Comparison of ENCODE assay signal across 8 cellular contexts in genomic region chr5:10760976-10761841, GRCh38. TPM values are rescaled to one million over a fixed set of nuclear protein-coding genes. Genes with fewer than 3 reads are reported as not detected.
DNase-seq lines count a peak whose midpoint lies in the region; ATAC-seq and TF ChIP-seq lines count a peak whose summit lies in the region.

TSS of gene DAP (minus strand) at chr5:10761234. CDS start at chr5:10761068, 166 bp downstream.

- peak; percentile 54 for TF ChIP-seq POLR2A in transverse colon (IDR thresholded peaks at IDR 0.05)

- in situ Hi-C loops in transverse colon (cut with MboI; ENCODE audit: low pct_ligation_motif_present in 1 of 4, low pct_unique_long_range_greater_than_20kb in 1 of 4, low sequenced_read_pairs in 3 of 4): no loop called here

- H3K9ac ChIP-seq in adipocyte (ENCODE audit: low read length): peak within 1 kb of the TSS; percentile 93

- no peak for TF ChIP-seq EP300 in transverse colon (IDR thresholded peaks at IDR 0.05; ENCODE audit: low read depth)

- H3K27me3 ChIP-seq in adipocyte (replicated peaks; ENCODE audit: control insufficient read depth, insufficient read depth, low read length) (no peaks in the 10 kb centered on the region), transverse colon (no peaks in the 10 kb centered on the region)

- H3K36me3 ChIP-seq in adipocyte (ENCODE audit: control insufficient read depth, insufficient read depth, low read length, severe bottlenecking) (no peaks in the 10 kb centered on the region), transverse colon (no peaks in the 10 kb centered on the region)

- H3K4me1 ChIP-seq in adipocyte (ENCODE audit: control insufficient read depth, insufficient read depth, low read length) (peaks cover 22% of the 10 kb centered on the region), transverse colon (peaks cover 4 to 45% (median 32%) of the 10 kb centered on the region in 4 donors)

- H3K9me3 ChIP-seq in adipocyte (ENCODE audit: control insufficient read depth, low read length) (no peaks in the 10 kb centered on the region), transverse colon (no peaks in the 10 kb centered on the region)

- intact Hi-C loops in cardiac septum (cut with DNase I): loop anchor here (2.0 to 5.0 kb wide), 2 partner anchors 36 to 59 kb away; no protein-coding TSS in a partner anchor
- intact Hi-C loops in transverse colon (cut with DNase I; ENCODE audit: low total_unique reads): no loop called here

- peak within 1 kb of the TSS; percentile 96 to 100 (median 98) for H3K27ac ChIP-seq in transverse colon

- no peak for TF ChIP-seq CTCF in GM12865 (IDR thresholded peaks at IDR 0.05; ENCODE audit: insufficient read depth, low read depth, low read length, missing control alignments)
- TF ChIP-seq CTCF in transverse colon (IDR thresholded peaks at IDR 0.05): no peak

- peak; percentile 96 for DNase-seq in GM12865 (ENCODE audit: low read depth)
- DNase-seq in NCI-H1092 treated with DMSO at 0.1 percent for 48 hours (lab: John Stamatoyannopoulos, UW): peak; percentile 74
- peak; percentile 88 for DNase-seq in T follicular helper cell (ENCODE audit: low read depth)
- DNase-seq in adipocyte (ENCODE audit: low read depth): peak; percentile 93
- peak; percentile 90 for DNase-seq in cardiac septum (ENCODE audit: low spot score)
- peak; percentile 68 for DNase-seq in pons (ENCODE audit: low spot score)
- peak; percentile 91 for DNase-seq in transverse colon

- ATAC-seq in HG02623 (IDR thresholded peaks at IDR 0.05; ENCODE audit: unreplicated experiment): peak; percentile 74

- 3% methylated on average over 65 of the region's 109 CpGs; no CpG with 5 or more reads in 1 of the 2 donors for WGBS in transverse colon (ENCODE audit: low coverage in 1 of 2), 2 donors

- H3K4me3 ChIP-seq in GM12865 (ENCODE audit: low read depth, low read length): peak within 1 kb of the TSS; percentile 65
- H3K4me3 ChIP-seq in adipocyte (ENCODE audit: low read length): peak within 1 kb of the TSS; percentile 88
- peak within 1 kb of the TSS; percentile 78 to 98 (median 93) for H3K4me3 ChIP-seq in transverse colon

RNA-seq across cellular contexts. Expression of gene DAP, which starts in this region (rescaled TPM):
- total RNA-seq in cardiac septum (56.2 TPM), transverse colon (10 to 100 TPM; 33.6 to 71.4 (median 47.9) TPM)

Comparison
In these comparisons a context has a peak if more than half of its experiments do, and no peak if none do; other contexts are left out.
1. Peak in every context shown above with its lines: DNase-seq, ATAC-seq, H3K4me3 ChIP-seq and H3K27ac ChIP-seq.